20 cellular contexts compared by ENCODE assay signal in the genomic region with DNA sequence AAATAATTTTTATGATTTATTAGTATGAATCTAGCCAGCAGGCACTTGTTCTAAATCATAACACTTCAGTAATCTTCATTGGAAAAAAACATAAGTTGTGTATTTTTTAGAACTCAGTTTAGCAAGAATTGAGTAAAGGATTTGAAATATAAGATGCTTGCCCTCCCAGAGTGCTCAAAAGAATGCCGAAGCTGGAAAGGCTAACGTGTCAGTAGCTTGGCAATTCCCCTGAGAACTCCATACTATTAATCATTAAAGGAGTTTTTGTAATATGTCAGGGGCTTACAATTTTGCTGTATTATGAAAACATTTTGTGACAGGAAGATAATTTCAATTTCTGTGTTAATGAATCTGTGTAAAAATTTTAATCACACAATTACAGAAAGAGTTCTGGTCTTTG.
DNase-seq lines count a peak whose midpoint lies in the region; TF ChIP-seq lines count a peak whose summit lies in the region.
"Had no signal": no experiment of that assay in that cellular context is flagged by ENCODE, and none has a peak within 500 bp of the region (broad histone marks: within the 10 kb centered on the region; RNA-seq: fewer than 3 reads in every experiment).

No MANE protein-coding gene starts in this region.

- H3K4me3 ChIP-seq in adipocyte (ENCODE audit: low read length) (no peak overlapping the region), uterus (no peak overlapping the region)
- H3K4me3 ChIP-seq: breast epithelium, esophagus muscularis mucosa, right lobe of liver had no signal

- H3K27me3 ChIP-seq in adipocyte (replicated peaks; ENCODE audit: control insufficient read depth, insufficient read depth, low read length) (no peaks in the 10 kb centered on the region), uterus (no peaks in the 10 kb centered on the region)
- H3K27me3 ChIP-seq: breast epithelium, esophagus muscularis mucosa, right lobe of liver had no signal

- peaks cover 13% of the 10 kb centered on the region for H3K4me1 ChIP-seq in adipocyte (ENCODE audit: control insufficient read depth, insufficient read depth, low read length)
- no peaks in the 10 kb centered on the region for H3K4me1 ChIP-seq in uterus
- H3K4me1 ChIP-seq: breast epithelium, right lobe of liver had no signal

- intact Hi-C loops in uterus (cut with DNase I; ENCODE audit: low total_unique reads) = no loop called here

- H3K36me3 Mint-ChIP-seq in osteocyte (ENCODE audit: unreplicated experiment) = peaks cover 3% of the 10 kb centered on the region

- no peak for TF ChIP-seq CTCF in osteocyte (IDR thresholded peaks at IDR 0.05)
- TF ChIP-seq CTCF in uterus (IDR thresholded peaks at IDR 0.05) = no peak

- no peak overlapping the region for H3K27ac ChIP-seq in uterus
- H3K27ac ChIP-seq: breast epithelium, esophagus muscularis mucosa, right lobe of liver had no signal

- H3K9me3 Mint-ChIP-seq in osteocyte (ENCODE audit: unreplicated experiment) = peaks cover 15% of the 10 kb centered on the region
- H3K9me3 Mint-ChIP-seq: activated naive CD4-positive, alpha-beta T cell treated with anti-CD3 and anti-CD28 coated beads for 36 hours had no signal

- H3K36me3 ChIP-seq in adipocyte (ENCODE audit: control insufficient read depth, insufficient read depth, low read length, severe bottlenecking) (no peaks in the 10 kb centered on the region), uterus (no peaks in the 10 kb centered on the region)
- H3K36me3 ChIP-seq: breast epithelium, esophagus muscularis mucosa, right lobe of liver had no signal

- peak overlapping the region; percentile 31 for H3K27ac Mint-ChIP-seq in osteocyte (ENCODE audit: unreplicated experiment)
- H3K27ac Mint-ChIP-seq: activated naive CD4-positive, alpha-beta T cell treated with anti-CD3 and anti-CD28 coated beads for 36 hours had no signal

- H3K27me3 Mint-ChIP-seq in osteocyte (ENCODE audit: unreplicated experiment) = no peaks in the 10 kb centered on the region

- DNase-seq in EL (peak; percentile 14), adipocyte (ENCODE audit: low read depth) (peak; percentile 71), fibroblast of peridontal ligament (ENCODE audit: extremely low read depth) (peak; percentile 48), osteocyte (ENCODE audit: extremely low spot score, unreplicated experiment) (no peak), activated gamma-delta T cell (lab: John Stamatoyannopoulos, UW) (no peak), NCI-H2171 treated with DMSO at 0.1 percent for 48 hours (lab: John Stamatoyannopoulos, UW) (no peak), uterus (no peak), DMS114 treated with DMSO at 0.1 percent for 48 hours (lab: John Stamatoyannopoulos, UW; ENCODE audit: unreplicated experiment) (no peak)
- DNase-seq: activated CD4-positive, alpha-beta T cell treated with anti-CD3 and anti-CD28 coated beads, Interleukin-2, amount 50 U/mL, for 1 hour; activated naive CD4-positive, alpha-beta T cell treated with anti-CD3 and anti-CD28 coated beads for 36 hours; GF-D8; KG1; NCI-H2081; NCI-H774; occipital lobe; right lobe of liver; stimulated activated CD4-positive, alpha-beta T cell treated with anti-CD3 and anti-CD28 coated beads, Interleukin-2, amount 100 ng/mL, for 48 hours; substantia nigra had no signal

- no peaks in the 10 kb centered on the region for H3K9me3 ChIP-seq in adipocyte (ENCODE audit: control insufficient read depth, low read length)
- H3K9me3 ChIP-seq in uterus = peaks cover 0 to 10% of the 10 kb centered on the region in 2 donors
- H3K9me3 ChIP-seq: esophagus muscularis mucosa, right lobe of liver had no signal

- no peak overlapping the region for H3K9ac ChIP-seq in adipocyte (ENCODE audit: low read length)

- H3K4me3 Mint-ChIP-seq in osteocyte (ENCODE audit: unreplicated experiment) = no peak overlapping the region
- H3K4me3 Mint-ChIP-seq: activated naive CD4-positive, alpha-beta T cell treated with anti-CD3 and anti-CD28 coated beads for 36 hours had no signal

- no peak for TF ChIP-seq POLR2A in uterus (IDR thresholded peaks at IDR 0.05)

- H3K4me1 Mint-ChIP-seq in osteocyte (ENCODE audit: unreplicated experiment) = peaks cover 26% of the 10 kb centered on the region

Comparison
In these comparisons a context has a peak if more than half of its experiments do, and no peak if none do; other contexts are left out.
1. DNase-seq: peak in EL (single experiment), adipocyte (single experiment) and fibroblast of peridontal ligament (single experiment); none in osteocyte (single experiment), activated gamma-delta T cell (single experiment), NCI-H2171 treated with DMSO at 0.1 percent for 48 hours (single experiment), uterus (0 of 2) and DMS114 treated with DMSO at 0.1 percent for 48 hours (single experiment).